ENCODE assay signal across 1 cellular context in the genomic region with DNA sequence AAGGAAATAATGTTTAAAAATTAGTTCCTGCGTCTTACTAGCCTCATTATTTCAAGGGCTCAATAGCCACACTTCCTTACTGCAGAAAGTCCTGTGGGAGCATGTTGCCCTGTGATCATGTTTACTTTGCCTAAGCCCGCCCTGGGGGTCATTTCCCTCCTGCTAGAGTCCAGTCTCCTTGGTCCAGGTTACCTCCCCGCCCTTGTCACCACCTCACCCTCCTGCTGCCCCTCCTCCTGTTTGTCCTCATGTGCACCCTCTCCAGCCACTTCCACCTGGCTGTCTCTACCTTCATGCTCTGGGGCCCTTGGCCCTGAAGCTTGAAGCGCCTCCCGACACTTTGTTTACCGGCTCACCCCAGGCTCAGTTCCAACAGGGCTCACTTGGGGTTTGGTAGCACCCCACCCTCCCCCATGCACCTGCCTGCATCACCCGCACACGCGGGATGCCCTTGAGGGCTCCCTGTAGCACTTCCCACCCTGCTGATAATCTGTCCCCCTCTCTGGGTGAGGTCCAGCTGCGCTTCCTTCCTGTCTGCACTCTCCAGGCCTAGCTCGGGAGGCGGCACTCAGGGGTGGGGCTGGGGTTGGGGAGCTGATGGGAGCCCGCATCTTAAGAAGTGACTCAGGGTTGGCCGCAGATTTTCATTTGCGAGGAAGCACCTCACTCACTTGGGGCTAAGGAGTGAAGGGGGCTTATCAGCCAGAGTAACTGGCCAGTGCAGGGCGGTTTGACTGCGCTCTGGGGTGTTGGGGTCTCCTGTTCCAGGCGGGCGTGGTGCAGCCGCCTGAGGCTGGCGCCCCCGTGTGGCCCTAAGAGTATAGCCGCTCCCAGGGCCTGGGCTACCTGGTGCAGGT.
TF ChIP-seq lines count a peak whose summit lies in the region.

No MANE protein-coding gene starts in this region.

TF ChIP-seq in SK-N-SH, 30 proteins besides CTCF, POLR2A, EP300 and RAD21 (continued from another document):
- TF ChIP-seq, protein P1, sequence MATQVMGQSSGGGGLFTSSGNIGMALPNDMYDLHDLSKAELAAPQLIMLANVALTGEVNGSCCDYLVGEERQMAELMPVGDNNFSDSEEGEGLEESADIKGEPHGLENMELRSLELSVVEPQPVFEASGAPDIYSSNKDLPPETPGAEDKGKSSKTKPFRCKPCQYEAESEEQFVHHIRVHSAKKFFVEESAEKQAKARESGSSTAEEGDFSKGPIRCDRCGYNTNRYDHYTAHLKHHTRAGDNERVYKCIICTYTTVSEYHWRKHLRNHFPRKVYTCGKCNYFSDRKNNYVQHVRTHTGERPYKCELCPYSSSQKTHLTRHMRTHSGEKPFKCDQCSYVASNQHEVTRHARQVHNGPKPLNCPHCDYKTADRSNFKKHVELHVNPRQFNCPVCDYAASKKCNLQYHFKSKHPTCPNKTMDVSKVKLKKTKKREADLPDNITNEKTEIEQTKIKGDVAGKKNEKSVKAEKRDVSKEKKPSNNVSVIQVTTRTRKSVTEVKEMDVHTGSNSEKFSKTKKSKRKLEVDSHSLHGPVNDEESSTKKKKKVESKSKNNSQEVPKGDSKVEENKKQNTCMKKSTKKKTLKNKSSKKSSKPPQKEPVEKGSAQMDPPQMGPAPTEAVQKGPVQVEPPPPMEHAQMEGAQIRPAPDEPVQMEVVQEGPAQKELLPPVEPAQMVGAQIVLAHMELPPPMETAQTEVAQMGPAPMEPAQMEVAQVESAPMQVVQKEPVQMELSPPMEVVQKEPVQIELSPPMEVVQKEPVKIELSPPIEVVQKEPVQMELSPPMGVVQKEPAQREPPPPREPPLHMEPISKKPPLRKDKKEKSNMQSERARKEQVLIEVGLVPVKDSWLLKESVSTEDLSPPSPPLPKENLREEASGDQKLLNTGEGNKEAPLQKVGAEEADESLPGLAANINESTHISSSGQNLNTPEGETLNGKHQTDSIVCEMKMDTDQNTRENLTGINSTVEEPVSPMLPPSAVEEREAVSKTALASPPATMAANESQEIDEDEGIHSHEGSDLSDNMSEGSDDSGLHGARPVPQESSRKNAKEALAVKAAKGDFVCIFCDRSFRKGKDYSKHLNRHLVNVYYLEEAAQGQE (IDR thresholded peaks at IDR 0.05; ENCODE audit: low read depth, low read length): no peak
- TF ChIP-seq JUND (IDR thresholded peaks at IDR 0.05): no peak
- TF ChIP-seq EZH2phosphoT487 (IDR thresholded peaks at IDR 0.05; ENCODE audit: borderline replicate concordance, low read depth): no peak
- no peak for TF ChIP-seq ELF1 (IDR thresholded peaks at IDR 0.05)
- TF ChIP-seq FOXJ3 (CRISPR knock-in tag; IDR thresholded peaks at IDR 0.05): no peak
- TF ChIP-seq NFIC (IDR thresholded peaks at IDR 0.05; ENCODE audit: borderline replicate concordance): no peak
- no peak for TF ChIP-seq RXRA (IDR thresholded peaks at IDR 0.05; ENCODE audit: borderline replicate concordance, low read depth)
- TF ChIP-seq SMC3 (IDR thresholded peaks at IDR 0.05; ENCODE audit: low read depth, low read length): no peak
- no peak for TF ChIP-seq MEF2A (IDR thresholded peaks at IDR 0.05; ENCODE audit: borderline replicate concordance, low read depth)
- TF ChIP-seq, protein P2, sequence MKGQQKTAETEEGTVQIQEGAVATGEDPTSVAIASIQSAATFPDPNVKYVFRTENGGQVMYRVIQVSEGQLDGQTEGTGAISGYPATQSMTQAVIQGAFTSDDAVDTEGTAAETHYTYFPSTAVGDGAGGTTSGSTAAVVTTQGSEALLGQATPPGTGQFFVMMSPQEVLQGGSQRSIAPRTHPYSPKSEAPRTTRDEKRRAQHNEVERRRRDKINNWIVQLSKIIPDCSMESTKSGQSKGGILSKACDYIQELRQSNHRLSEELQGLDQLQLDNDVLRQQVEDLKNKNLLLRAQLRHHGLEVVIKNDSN (IDR thresholded peaks at IDR 0.05; ENCODE audit: borderline replicate concordance, low read depth): no peak
- no peak for TF ChIP-seq GABPA (IDR thresholded peaks at IDR 0.05; ENCODE audit: low read depth)
- no peak for TF ChIP-seq IRF3 (IDR thresholded peaks at IDR 0.05; ENCODE audit: low read depth, low read length)
TF ChIP-seq in SK-N-SH: peak in this region for 0.
